ENCODE assay signal across 8 cellular contexts in the genomic region with DNA sequence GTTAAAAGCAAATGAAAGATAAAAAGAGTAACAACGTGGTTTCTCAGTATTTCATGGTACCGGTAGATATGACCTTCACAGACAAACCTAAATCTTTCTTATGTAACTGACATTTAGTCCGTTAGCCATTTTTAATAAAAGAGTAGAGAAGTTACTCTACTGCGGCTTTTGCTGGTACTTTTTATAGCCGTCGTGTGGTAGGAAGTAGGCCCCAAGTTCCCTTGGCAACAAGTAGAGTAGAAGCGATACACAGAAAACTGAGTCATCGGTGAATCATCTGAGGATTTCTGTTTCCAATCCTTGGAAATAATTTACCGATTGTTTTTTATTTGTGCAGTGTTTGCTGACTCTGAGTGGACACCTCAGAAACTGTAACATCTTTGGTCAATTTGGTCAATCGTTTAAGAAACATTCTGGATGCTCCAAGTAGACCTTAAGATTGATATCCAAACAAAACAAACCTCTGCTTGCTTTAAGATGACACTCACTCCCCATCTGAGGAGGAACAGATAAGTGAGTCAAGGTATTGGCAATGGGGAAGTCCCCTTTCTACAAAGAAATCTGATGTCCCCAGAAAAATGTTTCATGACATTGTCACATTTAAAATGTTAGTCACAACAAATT.
DNase-seq lines count a peak whose midpoint lies in the region; ATAC-seq and TF ChIP-seq lines count a peak whose summit lies in the region.

No MANE protein-coding gene starts in this region.

- H3K27me3 Mint-ChIP-seq in CD4-positive, alpha-beta T cell = no peaks in the 10 kb centered on the region
- H3K27me3 Mint-ChIP-seq in chondrocyte (ENCODE audit: low read depth) = no peaks in the 10 kb centered on the region

- peak in 9 of 10 experiments; percentile 22 to 63 (median 37) for DNase-seq in CD4-positive, alpha-beta T cell
- peak; percentile 61 for DNase-seq in GM20000 (ENCODE audit: low spot score)
- DNase-seq in UCSD-AML1 (lab: John Stamatoyannopoulos, UW; ENCODE audit: unreplicated experiment) = peak; percentile 13
- DNase-seq in chondrocyte (ENCODE audit: low spot score) = no peak
- peak; percentile 19 for DNase-seq in middle frontal gyrus (ENCODE audit: extremely low spot score, low spot score)
- DNase-seq in stromal cell of bone marrow (ENCODE audit: low read depth) = peak; percentile 97
- no peak for DNase-seq in NCI-H2227 treated with DMSO at 0.1 percent for 48 hours (lab: John Stamatoyannopoulos, UW)

- no peaks in the 10 kb centered on the region for H3K9me3 ChIP-seq in CD4-positive, alpha-beta T cell (ENCODE audit: control insufficient read depth, low read length)

- CTCF ChIA-PET in CD4-positive, alpha-beta T cell (lab: Charles Lee) = interaction anchor here (1.0 kb wide), 2 partner anchors 67 to 108 kb away, joined by 3 read pairs; no protein-coding TSS in a partner anchor

- peak; percentile 86 for ATAC-seq in CD4-positive, alpha-beta T cell (ENCODE audit: poor library complexity)
- peak; percentile 75 for ATAC-seq in HG03575 (IDR thresholded peaks at IDR 0.05; ENCODE audit: extremely low read depth, insufficient number of reproducible peaks, low FRiP score, unreplicated experiment)

- peak overlapping the region; percentile 96 for H3K27ac Mint-ChIP-seq in CD4-positive, alpha-beta T cell
- H3K27ac Mint-ChIP-seq in chondrocyte (ENCODE audit: unreplicated experiment) = peak overlapping the region; percentile 98

- intact Hi-C loops in CD4-positive, alpha-beta T cell (cut with DNase I, micrococcal nuclease) = loop anchor here (1.0 to 10.0 kb wide), 5 partner anchors 50 to 92 kb away; no protein-coding TSS in a partner anchor

- H3K27ac ChIP-seq in CD4-positive, alpha-beta T cell (ENCODE audit: low read depth, low read length) = peak overlapping the region; percentile 78

- no peak for TF ChIP-seq CTCF in CD4-positive, alpha-beta T cell (IDR thresholded peaks at IDR 0.05)
- no peak for TF ChIP-seq CTCF in GM20000 (IDR thresholded peaks at IDR 0.05; ENCODE audit: extremely low read depth, missing control alignments)
- TF ChIP-seq CTCF in chondrocyte (IDR thresholded peaks at IDR 0.05) = peak; percentile 65

- no peaks in the 10 kb centered on the region for H3K36me3 Mint-ChIP-seq in CD4-positive, alpha-beta T cell (ENCODE audit: low read depth)
- no peaks in the 10 kb centered on the region for H3K36me3 Mint-ChIP-seq in chondrocyte (ENCODE audit: low read depth)

- no peaks in the 10 kb centered on the region for H3K27me3 ChIP-seq in CD4-positive, alpha-beta T cell (ENCODE audit: control insufficient read depth, insufficient read depth, low read length)

- peaks cover 3% of the 10 kb centered on the region for H3K9me3 Mint-ChIP-seq in CD4-positive, alpha-beta T cell
- H3K9me3 Mint-ChIP-seq in chondrocyte (ENCODE audit: low read depth) = no peaks in the 10 kb centered on the region

- POLR2A ChIA-PET in CD4-positive, alpha-beta T cell (lab: Charles Lee) = interaction anchor here (1.4 kb wide), 1 partner anchor 63 kb away, joined by 3 read pairs; no protein-coding TSS in a partner anchor

- peak overlapping the region; percentile 81 for H3K4me3 Mint-ChIP-seq in CD4-positive, alpha-beta T cell
- peak overlapping the region; percentile 7 for H3K4me3 Mint-ChIP-seq in chondrocyte (ENCODE audit: unreplicated experiment)

- peaks cover 46% of the 10 kb centered on the region for H3K4me1 Mint-ChIP-seq in CD4-positive, alpha-beta T cell (ENCODE audit: low read depth)
- H3K4me1 Mint-ChIP-seq in chondrocyte (ENCODE audit: low read depth) = peaks cover 58% of the 10 kb centered on the region

Comparison
In these comparisons a context has a peak if more than half of its experiments do, and no peak if none do; other contexts are left out.
1. DNase-seq: peak in CD4-positive, alpha-beta T cell (9 of 10), GM20000 (single experiment), UCSD-AML1 (single experiment), middle frontal gyrus (single experiment) and stromal cell of bone marrow (single experiment); none in chondrocyte (single experiment) and NCI-H2227 treated with DMSO at 0.1 percent for 48 hours (single experiment).